Comparison of ENCODE assay signal across 8 cellular contexts in genomic region chr9:122263699-122264349, GRCh38. TPM values are rescaled to one million over a fixed set of nuclear protein-coding genes. Genes with fewer than 3 reads are reported as not detected.
DNase-seq lines count a peak whose midpoint lies in the region; ATAC-seq and TF ChIP-seq lines count a peak whose summit lies in the region.

No MANE protein-coding gene starts in this region.

- H3F3A ChIP-seq in PC-9 (ENCODE audit: insufficient read depth, low read depth) = peaks cover 13% of the 10 kb centered on the region; the same call in 1 of the 2 replicates
- H3F3A ChIP-seq in neural cell (ENCODE audit: insufficient read depth, low read length, poor library complexity, severe bottlenecking) = no peaks in the 10 kb centered on the region

- H4K20me1 ChIP-seq in PC-9 (ENCODE audit: insufficient read depth) = peaks cover 8% of the 10 kb centered on the region; the same call in 1 of the 2 replicates
- H4K20me1 ChIP-seq in neural cell (ENCODE audit: insufficient read depth) = no peaks in the 10 kb centered on the region

- intact Hi-C loops in PC-9 (cut with micrococcal nuclease; ENCODE audit: unreplicated experiment) = loop anchor here (2.0 kb wide), 1 partner anchor 105 kb away; the partner anchor contains the start of genes MORN5 and NDUFA8

- peaks cover 18% of the 10 kb centered on the region for H3K4me1 ChIP-seq in PC-9 (replicated peaks; ENCODE audit: insufficient read depth)
- H3K4me1 ChIP-seq in endodermal cell (ENCODE audit: control insufficient read depth, insufficient read depth, low read length) = no peaks in the 10 kb centered on the region

- no TSS peak for BruUV-seq in PC-9 (replicated peaks; lab: Mats Ljungman, UMichigan)

- H3K36me3 Mint-ChIP-seq in endodermal cell (ENCODE audit: low read depth) = peaks cover 19% of the 10 kb centered on the region

- ATAC-seq in GM21576 (IDR thresholded peaks at IDR 0.05; ENCODE audit: unreplicated experiment) = no peak

- TF ChIP-seq CTCF in GM06990 (IDR thresholded peaks at IDR 0.05; ENCODE audit: insufficient read depth, low read length, poor library complexity, severe bottlenecking) = no peak
- no peak for TF ChIP-seq CTCF in PC-9 (conservative IDR thresholded peaks at IDR 0.05)
- no peak for TF ChIP-seq CTCF in endodermal cell (conservative IDR thresholded peaks at IDR 0.05)
- TF ChIP-seq CTCF in neural cell (IDR thresholded peaks at IDR 0.05; ENCODE audit: poor library complexity, severe bottlenecking) = no peak

- DNase-seq in GM06990 (ENCODE audit: extremely low read depth, insufficient read length) = no peak
- no peak for DNase-seq in PC-9
- no peak for DNase-seq in endodermal cell
- DNase-seq in SW 1271 (lab: John Stamatoyannopoulos, UW) = no peak
- DNase-seq in amygdala (lab: John Stamatoyannopoulos, UW) = no peak
- no peak for DNase-seq in globus pallidus (ENCODE audit: low spot score)

- H3K27me3 Mint-ChIP-seq in endodermal cell (ENCODE audit: insufficient read depth) = no peaks in the 10 kb centered on the region

- H3K9ac ChIP-seq in endodermal cell (ENCODE audit: extremely low read depth, low read length, poor library complexity, severe bottlenecking) (peak overlapping the region; percentile 92), neural cell (ENCODE audit: low read length) (peak overlapping the region; percentile 95)

- H3K4me3 ChIP-seq in GM06990 (replicated peaks; ENCODE audit: low read depth, low read length) = peak overlapping the region; percentile 81
- H3K4me3 ChIP-seq in PC-9 = peak overlapping the region; percentile 73
- H3K4me3 ChIP-seq in endodermal cell (ENCODE audit: low read length) = peak overlapping the region; percentile 97
- H3K4me3 ChIP-seq in neural cell (ENCODE audit: low read length) = peak overlapping the region; percentile 87

- TF ChIP-seq EP300 in neural cell (conservative IDR thresholded peaks at IDR 0.05; ENCODE audit: poor library complexity, severe bottlenecking) = no peak

- peaks cover 4% of the 10 kb centered on the region for H3K36me3 ChIP-seq in GM06990 (ENCODE audit: control insufficient read depth, insufficient read depth, low read length)
- H3K36me3 ChIP-seq in PC-9 (ENCODE audit: low read depth) = 0 out of 2 replicates have a peak, but pooled peaks cover 4% of the 10 kb centered on the region
- H3K36me3 ChIP-seq in endodermal cell (ENCODE audit: control insufficient read depth, insufficient read depth, low read length) = peaks cover 24% of the 10 kb centered on the region
- peaks cover 5% of the 10 kb centered on the region for H3K36me3 ChIP-seq in neural cell (ENCODE audit: insufficient read depth, low read length)

- no peak for TF ChIP-seq RAD21 in neural cell (conservative IDR thresholded peaks at IDR 0.05)

- no peaks in the 10 kb centered on the region for H3K9me3 Mint-ChIP-seq in endodermal cell

- H2AFZ ChIP-seq in PC-9 (peak overlapping the region; percentile 86), neural cell (ENCODE audit: low read depth, low read length) (peak overlapping the region; percentile 89)

- WGBS in endodermal cell (ENCODE audit: insufficient coverage in 1 of 2, insufficient read length in 1 of 2), 2 experiments = 27 to 30% methylated on average over 13 of the region's 13 CpGs

- H3K9me3 ChIP-seq in PC-9 (ENCODE audit: insufficient read depth, low read depth) (no peaks in the 10 kb centered on the region), endodermal cell (ENCODE audit: control insufficient read depth, low read length) (no peaks in the 10 kb centered on the region), neural cell (ENCODE audit: low read length) (no peaks in the 10 kb centered on the region)

- peak overlapping the region; percentile 95 for H3K4me2 ChIP-seq in PC-9
- H3K4me2 ChIP-seq in neural cell (ENCODE audit: low read length) = peak overlapping the region; percentile 81

- H3K27ac ChIP-seq in PC-9 (peak overlapping the region; percentile 75), endodermal cell (ENCODE audit: low read depth, low read length) (no peak overlapping the region), neural cell (ENCODE audit: low read length) (peak overlapping the region; percentile 91)

- H3K4me3 Mint-ChIP-seq in endodermal cell = peak overlapping the region; percentile 92

- H3K27me3 ChIP-seq in GM06990 (replicated peaks; ENCODE audit: control insufficient read depth, insufficient read depth, low read length) = no peaks in the 10 kb centered on the region
- H3K27me3 ChIP-seq in PC-9 (ENCODE audit: insufficient read depth, low read depth) = no peaks in the 10 kb centered on the region
- H3K27me3 ChIP-seq in endodermal cell (ENCODE audit: control insufficient read depth, insufficient read depth, low read length, poor library complexity, severe bottlenecking) = no peaks in the 10 kb centered on the region
- no peaks in the 10 kb centered on the region for H3K27me3 ChIP-seq in neural cell (ENCODE audit: insufficient read depth, low read depth, low read length)

- H3K27ac Mint-ChIP-seq in endodermal cell = peak overlapping the region; percentile 99

- peaks cover 59% of the 10 kb centered on the region for H3K79me2 ChIP-seq in PC-9 (ENCODE audit: low read depth)
- peaks cover 33% of the 10 kb centered on the region for H3K79me2 ChIP-seq in neural cell (replicated peaks; ENCODE audit: insufficient read depth, low read length)

- CTCF ChIA-PET in PC-9 (lab: Charles Lee) = no interaction called here

- POLR2A ChIA-PET in PC-9 (lab: Charles Lee; ENCODE audit: unreplicated experiment) = interaction anchor here (0.6 kb wide), 1 partner anchor 633 kb away, joined by 3 read pairs; no protein-coding TSS in a partner anchor

- peaks cover 6% of the 10 kb centered on the region for H3K4me1 Mint-ChIP-seq in endodermal cell

- no peaks in the 10 kb centered on the region for H3K9me2 ChIP-seq in PC-9 (ENCODE audit: insufficient read depth)
- no peaks in the 10 kb centered on the region for H3K9me2 ChIP-seq in neural cell (ENCODE audit: insufficient read depth, low read length)

TF ChIP-seq in neural cell, 6 proteins besides CTCF, POLR2A, EP300 and RAD21:
- TF ChIP-seq SMC3 (conservative IDR thresholded peaks at IDR 0.05; ENCODE audit: poor library complexity) (no peak), EZH2 (IDR thresholded peaks at IDR 0.05; ENCODE audit: borderline replicate concordance, insufficient read depth, low read length, poor library complexity, severe bottlenecking) (no peak), MXI1 (conservative IDR thresholded peaks at IDR 0.05; ENCODE audit: poor library complexity, severe bottlenecking) (no peak), TAF1 (IDR thresholded peaks at IDR 0.05; ENCODE audit: low read depth) (no peak), REST (IDR thresholded peaks at IDR 0.05; ENCODE audit: borderline replicate concordance) (no peak), POLR2AphosphoS5 (IDR thresholded peaks at IDR 0.05) (no peak)

RNA-seq across cellular contexts. Expression of gene RBM18, which starts 0.8 kb away (rescaled TPM):
- total RNA-seq in PC-9 (2021) (15.1 and 16.1 TPM in 2 replicates), endodermal cell (10 to 100 TPM; 15.7 to 17.3 TPM)
- polyA plus RNA-seq in endodermal cell (2013, experiment 1 of 2) = 23.0 TPM
- polyA plus RNA-seq in endodermal cell (2013, experiment 2 of 2) = 19.6 TPM
- 40.8 and 48.8 TPM in 2 replicates for polyA plus RNA-seq in neural cell
- 39.4 and 41.1 TPM in 2 replicates for polyA minus RNA-seq in neural cell

RNA-seq across cellular contexts. Expression of gene MRRF, which starts 0.9 kb away (rescaled TPM):
- total RNA-seq in PC-9 (2021) (69.0 and 79.5 TPM in 2 replicates), endodermal cell (10 to 100 TPM; 25.8 to 27.6 TPM)
- polyA plus RNA-seq in endodermal cell (2013, experiment 1 of 2) = 31.8 TPM
- 27.9 TPM for polyA plus RNA-seq in endodermal cell (2013, experiment 2 of 2)
- 40.7 and 46.9 TPM in 2 replicates for polyA plus RNA-seq in neural cell
- 26.5 and 27.2 TPM in 2 replicates for polyA minus RNA-seq in neural cell

RNA-seq across cellular contexts. Expression of gene LHX6, which starts 35.1 kb away (rescaled TPM):
- total RNA-seq in PC-9 (2021) (0.48 TPM in 1 of 2 replicates, not detected in the other), endodermal cell (under 1 TPM in 1 of 2 donors, not detected in 1; 0.37 TPM)
- 1.1 TPM for polyA plus RNA-seq in endodermal cell (2013, experiment 1 of 2)
- polyA plus RNA-seq in endodermal cell (2013, experiment 2 of 2) = 0.70 TPM
- polyA plus RNA-seq in neural cell = 0.14 and 0.26 TPM in 2 replicates
- polyA minus RNA-seq in neural cell = 0.24 and 1.0 TPM in 2 replicates
